ENCODE assay signal across 1 cellular context in the genomic region with DNA sequence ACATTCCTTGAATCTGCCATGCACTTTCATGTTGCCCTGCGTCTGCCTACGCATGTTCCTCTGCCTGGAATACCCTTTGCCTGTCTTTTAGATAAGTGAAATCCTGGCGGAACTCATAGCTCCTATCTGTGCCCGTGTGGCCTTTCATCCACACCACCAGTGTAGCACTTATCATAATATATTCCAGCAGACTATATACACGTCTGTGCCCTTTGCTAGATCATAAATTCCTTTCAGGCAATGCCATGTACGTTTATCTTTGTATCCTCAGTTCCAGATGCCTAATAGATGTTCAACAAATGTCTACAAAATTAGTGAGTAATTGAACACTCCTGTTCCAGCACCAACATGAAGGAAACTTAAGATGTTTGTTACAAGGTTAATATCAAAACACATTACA.
TF ChIP-seq lines count a peak whose summit lies in the region.

No MANE protein-coding gene starts in this region.

TF ChIP-seq in IMR-90, 13 proteins besides CTCF, POLR2A, EP300 and RAD21 (continued from another document):
- TF ChIP-seq, protein P1, sequence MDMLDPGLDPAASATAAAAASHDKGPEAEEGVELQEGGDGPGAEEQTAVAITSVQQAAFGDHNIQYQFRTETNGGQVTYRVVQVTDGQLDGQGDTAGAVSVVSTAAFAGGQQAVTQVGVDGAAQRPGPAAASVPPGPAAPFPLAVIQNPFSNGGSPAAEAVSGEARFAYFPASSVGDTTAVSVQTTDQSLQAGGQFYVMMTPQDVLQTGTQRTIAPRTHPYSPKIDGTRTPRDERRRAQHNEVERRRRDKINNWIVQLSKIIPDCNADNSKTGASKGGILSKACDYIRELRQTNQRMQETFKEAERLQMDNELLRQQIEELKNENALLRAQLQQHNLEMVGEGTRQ (IDR thresholded peaks at IDR 0.05; ENCODE audit: low read depth, low read length) = no peak
- TF ChIP-seq BHLHE40 (IDR thresholded peaks at IDR 0.05; ENCODE audit: low read depth, low read length) (no peak), FOS (IDR thresholded peaks at IDR 0.05; ENCODE audit: low read depth, low read length) (no peak), CHD1 (IDR thresholded peaks at IDR 0.05; ENCODE audit: low read depth, low read length) (no peak), MAFK (IDR thresholded peaks at IDR 0.05; ENCODE audit: low read depth, low read length) (no peak), CEBPB (IDR thresholded peaks at IDR 0.05; ENCODE audit: low read depth, low read length) (no peak), SMC3 (IDR thresholded peaks at IDR 0.05; ENCODE audit: low read depth, low read length) (no peak)
TF ChIP-seq in IMR-90: peak in this region for 0.
